Comparison of ENCODE assay signal across 17 cellular contexts in genomic region chr1:118291686-118292085, GRCh38.
"Had no signal": no experiment of that assay in that cellular context is flagged by ENCODE, and none has a peak within 500 bp of the region (broad histone marks: within the 10 kb centered on the region; RNA-seq: fewer than 3 reads in every experiment).

No MANE protein-coding gene starts in this region.

- H3K4me3 Mint-ChIP-seq: activated naive CD8-positive, alpha-beta T cell treated with anti-CD3 and anti-CD28 coated beads, Interleukin-2, amount 10 ng/mL, durations not matched to agents 7 days and 5 days; activated T-helper 1 cell treated with anti-CD3 and anti-CD28 coated beads, Interleukin-12 subunit alpha, Interleukin-12 subunit beta, Interleukin-2, Interleukin-4 antibody, amounts not matched to agents 30 ng/mL and 10 ng/mL and 1 ng/mL, durations not matched to agents 14 hours and 24 hours and 36 hours had no signal

- H3K4me1 ChIP-seq: vagina had no signal

- H3K4me1 Mint-ChIP-seq: activated naive CD8-positive, alpha-beta T cell treated with anti-CD3 and anti-CD28 coated beads, Interleukin-2, amount 10 ng/mL, durations not matched to agents 7 days and 5 days had no signal

- H3K9me3 Mint-ChIP-seq: activated naive CD8-positive, alpha-beta T cell treated with anti-CD3 and anti-CD28 coated beads, Interleukin-2, amount 10 ng/mL, durations not matched to agents 7 days and 5 days had no signal

- DNase-seq: activated CD4-positive, alpha-beta T cell treated with anti-CD3 and anti-CD28 coated beads, Interleukin-2, amount 50 U/mL, for 1 hour; activated naive CD4-positive, alpha-beta T cell; activated naive CD8-positive, alpha-beta T cell treated with anti-CD3 and anti-CD28 coated beads, Interleukin-2, amount 10 ng/mL, durations not matched to agents 7 days and 5 days; brain microvascular endothelial cell; effector CD8-positive, alpha-beta T cell; foreskin melanocyte; small intestine; stimulated activated CD4-positive, alpha-beta T cell treated with anti-CD3 and anti-CD28 coated beads, Interleukin-4, amount 100 ng/mL, for 4 hours; stimulated activated CD8-positive, alpha-beta memory T cell treated with anti-CD3 and anti-CD28 coated beads, Interleukin-4, amount 100 ng/mL, for 48 hours; stimulated activated naive CD4-positive, alpha-beta T cell treated with Interleukin-2 at 50 U/mL for 16 hours; substantia nigra; T-helper 1 cell; T1000 had no signal

- H3K9me3 ChIP-seq: tibial nerve, vagina had no signal

- H3K27me3 Mint-ChIP-seq: activated naive CD8-positive, alpha-beta T cell treated with anti-CD3 and anti-CD28 coated beads, Interleukin-2, amount 10 ng/mL, durations not matched to agents 7 days and 5 days had no signal

- H3K27me3 ChIP-seq: brain microvascular endothelial cell, tibial nerve, vagina had no signal

- ATAC-seq: activated CD4-positive, CD25-positive, alpha-beta regulatory T cell treated with anti-CD3 and anti-CD28 coated beads, Interleukin-2, amount 50 U/mL, for 24 hours had no signal

- H3K36me3 ChIP-seq: brain microvascular endothelial cell, tibial nerve, vagina had no signal

- H3K27ac ChIP-seq: brain microvascular endothelial cell, tibial nerve, vagina had no signal

- H3K36me3 Mint-ChIP-seq: activated naive CD8-positive, alpha-beta T cell treated with anti-CD3 and anti-CD28 coated beads, Interleukin-2, amount 10 ng/mL, durations not matched to agents 7 days and 5 days had no signal

- H3K4me3 ChIP-seq: tibial nerve, vagina had no signal

- H3K27ac Mint-ChIP-seq: activated naive CD8-positive, alpha-beta T cell treated with anti-CD3 and anti-CD28 coated beads, Interleukin-2, amount 10 ng/mL, durations not matched to agents 7 days and 5 days; activated T-helper 1 cell treated with anti-CD3 and anti-CD28 coated beads, Interleukin-12 subunit alpha, Interleukin-12 subunit beta, Interleukin-2, Interleukin-4 antibody, amounts not matched to agents 30 ng/mL and 10 ng/mL and 1 ng/mL, durations not matched to agents 14 hours and 24 hours and 36 hours had no signal
